Comparison of ENCODE assay signal across 7 cellular contexts in genomic region chr17:62510247-62510819, GRCh38. TPM values are rescaled to one million over a fixed set of nuclear protein-coding genes. Genes with fewer than 3 reads are reported as not detected.
DNase-seq lines count a peak whose midpoint lies in the region; ATAC-seq, FAIRE-seq and TF ChIP-seq lines count a peak whose summit lies in the region.
"Not testable (repeated sequence)": the region's sequence is repeated elsewhere in the genome, so short reads cannot be mapped to it uniquely, and the experiment has no call there.

No MANE protein-coding gene starts in this region.

- dilution Hi-C loops in keratinocyte (cut with MboI; ENCODE audit: extremely low pct_ligation_motif_present, low sequenced_read_pairs): not testable (repeated sequence)

- H3K79me2 ChIP-seq in DND-41 (ENCODE audit: insufficient read depth, low read length): peaks cover 91% of the 10 kb centered on the region
- H3K79me2 ChIP-seq in keratinocyte (ENCODE audit: control insufficient read depth, insufficient read depth, low read length): peaks cover 68% of the 10 kb centered on the region

- not testable (repeated sequence) for H3K9me1 ChIP-seq in keratinocyte (ENCODE audit: control insufficient read depth, extremely low read depth, insufficient read depth, low read length)

- not testable (repeated sequence) for H3K4me3 ChIP-seq in DND-41 (ENCODE audit: low read depth in 1 of 2, low read length in 2 of 2); colonic mucosa; keratinocyte (ENCODE audit: control insufficient read depth in 2 of 3, extremely low read depth in 1 of 3, insufficient read depth in 2 of 3, low read depth in 1 of 3, low read length in 3 of 3)

- H3K27me3 Mint-ChIP-seq in T-helper 1 cell treated with Interleukin-12 subunit alpha and Interleukin-12 subunit beta and Interleukin-4 antibody, amounts not matched to agents 30 μg/mL and 1 μg/mL, for 36 hours (ENCODE audit: low read depth); activated CD8-positive, alpha-beta T cell treated with anti-CD3 and anti-CD28 coated beads, Interleukin-2, amount 10 ng/mL, durations not matched to agents 7 days and 5 days (ENCODE audit: low read depth); natural killer cell treated with Interleukin-12 subunit alpha and Interleukin-12 subunit beta and Interleukin-15 and Interleukin-18, amount 100 ng/mL, for 72 hours: not testable (repeated sequence)

- not testable (repeated sequence) for H3K36me3 Mint-ChIP-seq in T-helper 1 cell treated with Interleukin-12 subunit alpha and Interleukin-12 subunit beta and Interleukin-4 antibody, amounts not matched to agents 30 μg/mL and 1 μg/mL, for 36 hours (ENCODE audit: low read depth); activated naive CD4-positive, alpha-beta T cell treated with anti-CD3 and anti-CD28 coated beads, Interleukin-2, amount 50 U/mL, for 72 hours; natural killer cell treated with Interleukin-12 subunit alpha and Interleukin-12 subunit beta and Interleukin-15 and Interleukin-18, amount 100 ng/mL, for 72 hours
- peaks cover 12% of the 10 kb centered on the region for H3K36me3 Mint-ChIP-seq in activated CD8-positive, alpha-beta T cell treated with anti-CD3 and anti-CD28 coated beads, Interleukin-2, amount 10 ng/mL, durations not matched to agents 7 days and 5 days (ENCODE audit: low read depth)

- H3K27ac ChIP-seq in DND-41 (ENCODE audit: low read length); keratinocyte (ENCODE audit: control insufficient read depth, insufficient read depth, low read length): not testable (repeated sequence)
- H3K27ac ChIP-seq in colonic mucosa: peak overlapping the region; percentile 72

- CTCF ChIA-PET in activated CD8-positive, alpha-beta T cell treated with anti-CD3 and anti-CD28 coated beads, Interleukin-2, amount 10 ng/mL, durations not matched to agents 7 days and 5 days (lab: Charles Lee): not testable (repeated sequence)

- peaks cover 37% of the 10 kb centered on the region for H4K20me1 ChIP-seq in DND-41 (ENCODE audit: insufficient read depth, low read length)
- H4K20me1 ChIP-seq in keratinocyte (ENCODE audit: control insufficient read depth, extremely low read depth, insufficient read depth, low read length): not testable (repeated sequence)

- intact Hi-C loops in colonic mucosa (cut with DNase I): not testable (repeated sequence)

- not testable (repeated sequence) for H3K9me3 ChIP-seq in DND-41 (ENCODE audit: insufficient read depth, low read length, severe bottlenecking); colonic mucosa; keratinocyte (ENCODE audit: control insufficient read depth, low read depth, low read length)

- not testable (repeated sequence) for H3K4me2 ChIP-seq in DND-41 (ENCODE audit: insufficient read depth, low read length); keratinocyte (ENCODE audit: control insufficient read depth, extremely low read depth, insufficient read depth, low read depth, low read length)

- not testable (repeated sequence) for H2AFZ ChIP-seq in DND-41 (ENCODE audit: low read depth, low read length); keratinocyte (ENCODE audit: control insufficient read depth, low read length)

- H3K9me3 Mint-ChIP-seq in T-helper 1 cell treated with Interleukin-12 subunit alpha and Interleukin-12 subunit beta and Interleukin-4 antibody, amounts not matched to agents 30 μg/mL and 1 μg/mL, for 36 hours; activated CD8-positive, alpha-beta T cell treated with anti-CD3 and anti-CD28 coated beads, Interleukin-2, amount 10 ng/mL, durations not matched to agents 7 days and 5 days (ENCODE audit: insufficient read depth); activated naive CD4-positive, alpha-beta T cell treated with anti-CD3 and anti-CD28 coated beads, Interleukin-2, amount 50 U/mL, for 72 hours; natural killer cell treated with Interleukin-12 subunit alpha and Interleukin-12 subunit beta and Interleukin-15 and Interleukin-18, amount 100 ng/mL, for 72 hours: not testable (repeated sequence)

- FAIRE-seq in keratinocyte (lab: Jason Lieb, UNC): peak; percentile 9

- H3K27ac Mint-ChIP-seq in T-helper 1 cell treated with Interleukin-12 subunit alpha and Interleukin-12 subunit beta and Interleukin-4 antibody, amounts not matched to agents 30 μg/mL and 1 μg/mL, for 36 hours: peak overlapping the region; percentile 72
- H3K27ac Mint-ChIP-seq in activated CD8-positive, alpha-beta T cell treated with anti-CD3 and anti-CD28 coated beads, Interleukin-2, amount 10 ng/mL, durations not matched to agents 7 days and 5 days: peak overlapping the region; percentile 61
- not testable (repeated sequence) for H3K27ac Mint-ChIP-seq in activated naive CD4-positive, alpha-beta T cell treated with anti-CD3 and anti-CD28 coated beads, Interleukin-2, amount 50 U/mL, for 72 hours
- peak overlapping the region; percentile 28 to 37 for H3K27ac Mint-ChIP-seq in natural killer cell treated with Interleukin-12 subunit alpha and Interleukin-12 subunit beta and Interleukin-15 and Interleukin-18, amount 100 ng/mL, for 72 hours

- not testable (repeated sequence) for H3K9ac ChIP-seq in DND-41 (ENCODE audit: low read depth, low read length); colonic mucosa (ENCODE audit: low read depth in 2 of 2, low read length in 2 of 2); keratinocyte (ENCODE audit: control insufficient read depth, extremely low read depth, insufficient read depth, low read length)

- peaks cover 17% of the 10 kb centered on the region for H3K4me1 Mint-ChIP-seq in T-helper 1 cell treated with Interleukin-12 subunit alpha and Interleukin-12 subunit beta and Interleukin-4 antibody, amounts not matched to agents 30 μg/mL and 1 μg/mL, for 36 hours (ENCODE audit: low read depth)
- H3K4me1 Mint-ChIP-seq in activated CD8-positive, alpha-beta T cell treated with anti-CD3 and anti-CD28 coated beads, Interleukin-2, amount 10 ng/mL, durations not matched to agents 7 days and 5 days (ENCODE audit: low read depth): peaks cover 25% of the 10 kb centered on the region
- H3K4me1 Mint-ChIP-seq in natural killer cell treated with Interleukin-12 subunit alpha and Interleukin-12 subunit beta and Interleukin-15 and Interleukin-18, amount 100 ng/mL, for 72 hours (ENCODE audit: low read depth in 2 of 2): peaks cover 21 to 29% of the 10 kb centered on the region in 2 donors

- POLR2A ChIA-PET in activated CD8-positive, alpha-beta T cell treated with anti-CD3 and anti-CD28 coated beads, Interleukin-2, amount 10 ng/mL, durations not matched to agents 7 days and 5 days (lab: Charles Lee): not testable (repeated sequence)

- not testable (repeated sequence) for TF ChIP-seq CTCF in DND-41 (IDR thresholded peaks at IDR 0.05; ENCODE audit: borderline replicate concordance, extremely low read depth, low read length, poor library complexity, severe bottlenecking); colonic mucosa (IDR thresholded peaks at IDR 0.05); keratinocyte (optimal IDR thresholded peaks at IDR 0.05 in 1 of 3, IDR thresholded peaks at IDR 0.05 in 1 of 3, conservative IDR thresholded peaks at IDR 0.05 in 1 of 3; ENCODE audit: extremely low read depth in 1 of 3, insufficient read depth in 2 of 3, low read length in 3 of 3)

- H3K27me3 ChIP-seq in DND-41 (ENCODE audit: insufficient read depth, low read length, poor library complexity); colonic mucosa; keratinocyte (ENCODE audit: control insufficient read depth, extremely low read depth, insufficient read depth, low read length): not testable (repeated sequence)

- not testable (repeated sequence) for H3K36me3 ChIP-seq in DND-41 (ENCODE audit: insufficient read depth, low read length); colonic mucosa; keratinocyte (ENCODE audit: control insufficient read depth in 2 of 2, extremely low read depth in 1 of 2, insufficient read depth in 2 of 2, low read length in 2 of 2)

- not testable (repeated sequence) for H3K4me1 ChIP-seq in DND-41 (ENCODE audit: insufficient read depth, low read length); colonic mucosa; keratinocyte (ENCODE audit: control insufficient read depth, extremely low read depth, insufficient read depth, low read length)

- peak; percentile 33; the same call in 1 of the 3 replicates for ATAC-seq in DND-41 (ENCODE audit: insufficient read depth, low read depth)
- peak; percentile 53 for ATAC-seq in activated CD8-positive, alpha-beta T cell treated with anti-CD3 and anti-CD28 coated beads, Interleukin-2, amount 10 ng/mL, durations not matched to agents 7 days and 5 days
- peak; percentile 70 to 73 for ATAC-seq in activated naive CD4-positive, alpha-beta T cell treated with anti-CD3 and anti-CD28 coated beads, Interleukin-2, amount 50 U/mL, for 72 hours
- ATAC-seq in natural killer cell treated with Interleukin-12 subunit alpha and Interleukin-12 subunit beta and Interleukin-15 and Interleukin-18, amount 100 ng/mL, for 72 hours: peak in 1 of 2 donors; percentile 38

- DNase-seq in DND-41; activated CD8-positive, alpha-beta T cell treated with anti-CD3 and anti-CD28 coated beads, Interleukin-2, amount 10 ng/mL, durations not matched to agents 7 days and 5 days; activated naive CD4-positive, alpha-beta T cell treated with anti-CD3 and anti-CD28 coated beads, Interleukin-2, amount 50 U/mL, for 72 hours (ENCODE audit: low spot score in 2 of 2); colonic mucosa; keratinocyte (ENCODE audit: low read depth, low spot score); natural killer cell treated with Interleukin-12 subunit alpha and Interleukin-12 subunit beta and Interleukin-15 and Interleukin-18, amount 100 ng/mL, for 72 hours (ENCODE audit: low spot score): not testable (repeated sequence)

- H3K4me3 Mint-ChIP-seq in T-helper 1 cell treated with Interleukin-12 subunit alpha and Interleukin-12 subunit beta and Interleukin-4 antibody, amounts not matched to agents 30 μg/mL and 1 μg/mL, for 36 hours; activated CD8-positive, alpha-beta T cell treated with anti-CD3 and anti-CD28 coated beads, Interleukin-2, amount 10 ng/mL, durations not matched to agents 7 days and 5 days; natural killer cell treated with Interleukin-12 subunit alpha and Interleukin-12 subunit beta and Interleukin-15 and Interleukin-18, amount 100 ng/mL, for 72 hours: not testable (repeated sequence)

RNA-seq across cellular contexts. Expression of gene TLK2, which starts 31.7 kb away (rescaled TPM):
- 10 to 100 TPM; 33.4 to 38.3 TPM for total RNA-seq in activated CD8-positive, alpha-beta T cell treated with anti-CD3 and anti-CD28 coated beads, Interleukin-2, amount 10 ng/mL, durations not matched to agents 7 days and 5 days
- total RNA-seq in activated naive CD4-positive, alpha-beta T cell treated with anti-CD3 and anti-CD28 coated beads, Interleukin-2, amount 50 U/mL, for 72 hours: 10 to 100 TPM; 40.7 to 44.4 TPM
- 10 to 100 TPM; 39.0 to 44.1 TPM for total RNA-seq in colonic mucosa
- polyA plus RNA-seq in keratinocyte: 33.4 to 39.5 TPM (median 39.4 TPM) in 3 replicates
- 62.3 TPM for polyA plus RNA-seq in keratinocyte (2011; ENCODE audit: low read depth)
- 24.7 and 30.2 TPM in 2 replicates for polyA plus RNA-seq in keratinocyte (2011; cell fraction: cytosol; rRNA removed)
- 32.1 and 40.9 TPM in 2 replicates for polyA plus RNA-seq in keratinocyte (2011; cell fraction: nucleus; rRNA removed)
- polyA plus RNA-seq in keratinocyte (2012; ENCODE audit: low replicate concordance): 18.7 and 19.8 TPM in 2 replicates
- 49.6 to 62.2 TPM (median 61.9 TPM) in 3 replicates for polyA minus RNA-seq in keratinocyte
- polyA minus RNA-seq in keratinocyte (2011; cell fraction: cytosol; rRNA and poly(A)+ RNA removed): 69.8 TPM
- 34.1 and 75.9 TPM in 2 replicates for polyA minus RNA-seq in keratinocyte (2011; cell fraction: nucleus; rRNA and poly(A)+ RNA removed)
- total RNA-seq in natural killer cell treated with Interleukin-12 subunit alpha and Interleukin-12 subunit beta and Interleukin-15 and Interleukin-18, amount 100 ng/mL, for 72 hours: 10 to 100 TPM; 51.4 to 58.7 TPM
